ENCODE assay signal across 15 cellular contexts in the genomic region with DNA sequence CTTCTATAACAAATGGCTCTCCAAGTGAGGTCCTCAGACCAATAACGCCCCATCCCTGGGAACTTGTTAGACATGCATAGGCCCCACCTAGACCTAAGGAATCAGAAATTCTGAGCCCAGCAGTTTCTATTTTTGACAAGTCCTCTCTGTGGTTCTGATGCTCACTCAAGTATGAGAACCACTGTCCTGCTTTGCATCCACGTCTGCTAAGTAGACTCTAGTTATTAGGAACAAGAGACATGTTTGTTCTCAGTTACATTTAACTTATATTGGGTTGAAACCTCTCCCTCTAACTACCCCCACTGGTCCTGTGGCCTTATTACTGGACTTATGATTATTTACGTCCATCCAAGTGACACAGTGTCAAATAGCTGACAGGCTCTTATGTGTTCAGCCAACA.
DNase-seq lines count a peak whose midpoint lies in the region; ATAC-seq and TF ChIP-seq lines count a peak whose summit lies in the region.
"Had no signal": no experiment of that assay in that cellular context is flagged by ENCODE, and none has a peak within 500 bp of the region (broad histone marks: within the 10 kb centered on the region; RNA-seq: fewer than 3 reads in every experiment).

No MANE protein-coding gene starts in this region.

- 92% methylated on average over 3 of the region's 3 CpGs for WGBS in prostate gland

- no peak for TF ChIP-seq CTCF in DOHH2 (IDR thresholded peaks at IDR 0.05; ENCODE audit: low read depth, low read length, poor library complexity, severe bottlenecking)
- no peak for TF ChIP-seq CTCF in prostate gland (IDR thresholded peaks at IDR 0.05)

- intact Hi-C loops in prostate gland (cut with DNase I): no loop called here

- DNase-seq in GM19238 (ENCODE audit: insufficient read length, low spot score) (peak; percentile 39), prostate gland (ENCODE audit: low spot score) (no peak), NCI-H2107 treated with DMSO at 0.1 percent for 48 hours (lab: John Stamatoyannopoulos, UW; ENCODE audit: unreplicated experiment) (no peak), NCI-H345 (lab: John Stamatoyannopoulos, UW) (no peak)
- DNase-seq: activated T-cell treated with anti-CD3 and anti-CD28 coated beads, Interleukin-2, amount 50 U/mL, for 48 hours; DMS79; GOT3; KG1; SHP77; upper lobe of right lung had no signal

- no peaks in the 10 kb centered on the region for H4K20me1 ChIP-seq in DOHH2 (ENCODE audit: control insufficient read depth, insufficient read depth, low read depth, low read length)

- peak overlapping the region; percentile 26 for H3K4me3 ChIP-seq in DOHH2 (ENCODE audit: low read length)
- no peak overlapping the region for H3K4me3 ChIP-seq in prostate gland
- H3K4me3 ChIP-seq: upper lobe of right lung had no signal

- H3K9me2 ChIP-seq in DOHH2 (replicated peaks; ENCODE audit: control insufficient read depth, low read length): no peaks in the 10 kb centered on the region

- H3K79me2 ChIP-seq in DOHH2 (ENCODE audit: control insufficient read depth, low read length): no peaks in the 10 kb centered on the region

- peak; percentile 87 for ATAC-seq in HG02588 (IDR thresholded peaks at IDR 0.05; ENCODE audit: unreplicated experiment)
- ATAC-seq in HG03342 (IDR thresholded peaks at IDR 0.05; ENCODE audit: unreplicated experiment): peak; percentile 94
- no peak for ATAC-seq in GM21360 (IDR thresholded peaks at IDR 0.05; ENCODE audit: unreplicated experiment)
- ATAC-seq: sciatic nerve, upper lobe of right lung had no signal

- no peak for TF ChIP-seq POLR2A in prostate gland (IDR thresholded peaks at IDR 0.05)

- H3F3A ChIP-seq in DOHH2 (ENCODE audit: control insufficient read depth, insufficient read depth): no peaks in the 10 kb centered on the region

- peaks cover 21% of the 10 kb centered on the region for H3K4me1 ChIP-seq in DOHH2 (ENCODE audit: control insufficient read depth, low read length)
- no peaks in the 10 kb centered on the region for H3K4me1 ChIP-seq in prostate gland (replicated peaks)
- H3K4me1 ChIP-seq: upper lobe of right lung had no signal

- H3K4me2 ChIP-seq in DOHH2 (ENCODE audit: low read length): peak overlapping the region; percentile 49

- H3K27me3 ChIP-seq in DOHH2 (ENCODE audit: control insufficient read depth, low read length): no peaks in the 10 kb centered on the region
- H3K27me3 ChIP-seq in prostate gland (replicated peaks; ENCODE audit: insufficient read depth): no peaks in the 10 kb centered on the region
- H3K27me3 ChIP-seq: upper lobe of right lung had no signal

- H3K36me3 ChIP-seq in DOHH2 (ENCODE audit: control insufficient read depth, low read length): no peaks in the 10 kb centered on the region
- H3K36me3 ChIP-seq in prostate gland: no peaks in the 10 kb centered on the region
- H3K36me3 ChIP-seq: upper lobe of right lung had no signal

- H3K9me3 ChIP-seq in DOHH2 (ENCODE audit: control insufficient read depth, insufficient read depth, low read length) (no peaks in the 10 kb centered on the region), prostate gland (no peaks in the 10 kb centered on the region)
- H3K9me3 ChIP-seq: upper lobe of right lung had no signal

- H3K27ac ChIP-seq in DOHH2 (ENCODE audit: low read depth, low read length) (no peak overlapping the region), prostate gland (no peak overlapping the region)
- H3K27ac ChIP-seq: upper lobe of right lung had no signal
